2 cellular contexts compared by ENCODE assay signal in the genomic region with DNA sequence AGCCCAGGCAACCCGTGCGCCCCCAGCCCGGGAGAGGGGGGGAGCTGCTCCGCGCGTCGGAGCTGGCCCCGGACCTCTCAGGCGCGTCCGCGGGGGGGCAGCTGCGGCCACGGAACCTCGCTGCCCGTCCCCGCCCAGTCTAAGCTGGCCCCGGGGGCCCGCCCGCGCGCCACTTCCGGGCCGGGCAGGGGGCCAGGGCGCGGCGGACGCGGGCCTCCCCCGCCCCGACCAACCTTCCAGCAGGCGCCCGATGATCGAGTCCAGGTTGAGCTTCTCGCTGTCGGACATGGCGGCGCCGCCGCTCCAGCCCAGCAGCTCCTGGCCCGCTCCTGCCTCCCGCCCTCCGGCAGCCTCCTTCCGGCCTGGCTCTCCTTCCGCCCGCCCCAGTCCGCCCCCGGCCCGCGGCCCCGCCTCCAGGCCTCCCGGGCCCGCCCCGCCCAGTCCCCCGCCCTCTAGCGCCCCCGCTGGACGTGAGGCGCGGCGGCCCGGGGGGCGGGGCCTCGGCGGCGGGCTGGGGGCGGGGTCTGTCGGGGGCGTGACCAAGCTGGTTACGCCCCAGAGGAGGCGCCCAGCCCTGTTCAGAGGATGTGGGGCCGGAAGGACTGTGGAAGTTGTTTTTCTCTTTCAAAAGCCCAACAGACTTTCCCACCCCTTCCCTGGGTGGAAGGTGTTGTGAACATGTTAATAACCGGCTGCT.
TF ChIP-seq lines count a peak whose summit lies in the region.

A gene (minus strand): TSS at position 364 of the 697 bp plus-strand sequence. CDS start 76 bp downstream, at position 288.

TF ChIP-seq in HEK293, 187 proteins besides CTCF, POLR2A, EP300 and RAD21 (continued from another document and continues in another):
- TF ChIP-seq, protein P1, sequence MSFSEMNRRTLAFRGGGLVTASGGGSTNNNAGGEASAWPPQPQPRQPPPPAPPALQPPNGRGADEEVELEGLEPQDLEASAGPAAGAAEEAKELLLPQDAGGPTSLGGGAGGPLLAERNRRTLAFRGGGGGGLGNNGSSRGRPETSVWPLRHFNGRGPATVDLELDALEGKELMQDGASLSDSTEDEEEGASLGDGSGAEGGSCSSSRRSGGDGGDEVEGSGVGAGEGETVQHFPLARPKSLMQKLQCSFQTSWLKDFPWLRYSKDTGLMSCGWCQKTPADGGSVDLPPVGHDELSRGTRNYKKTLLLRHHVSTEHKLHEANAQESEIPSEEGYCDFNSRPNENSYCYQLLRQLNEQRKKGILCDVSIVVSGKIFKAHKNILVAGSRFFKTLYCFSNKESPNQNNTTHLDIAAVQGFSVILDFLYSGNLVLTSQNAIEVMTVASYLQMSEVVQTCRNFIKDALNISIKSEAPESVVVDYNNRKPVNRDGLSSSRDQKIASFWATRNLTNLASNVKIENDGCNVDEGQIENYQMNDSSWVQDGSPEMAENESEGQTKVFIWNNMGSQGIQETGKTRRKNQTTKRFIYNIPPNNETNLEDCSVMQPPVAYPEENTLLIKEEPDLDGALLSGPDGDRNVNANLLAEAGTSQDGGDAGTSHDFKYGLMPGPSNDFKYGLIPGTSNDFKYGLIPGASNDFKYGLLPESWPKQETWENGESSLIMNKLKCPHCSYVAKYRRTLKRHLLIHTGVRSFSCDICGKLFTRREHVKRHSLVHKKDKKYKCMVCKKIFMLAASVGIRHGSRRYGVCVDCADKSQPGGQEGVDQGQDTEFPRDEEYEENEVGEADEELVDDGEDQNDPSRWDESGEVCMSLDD (tag by site-specific recombination; IDR thresholded peaks at IDR 0.05) = peak; percentile 4; the same call in 1 of the 2 replicates
- TF ChIP-seq, protein P2, sequence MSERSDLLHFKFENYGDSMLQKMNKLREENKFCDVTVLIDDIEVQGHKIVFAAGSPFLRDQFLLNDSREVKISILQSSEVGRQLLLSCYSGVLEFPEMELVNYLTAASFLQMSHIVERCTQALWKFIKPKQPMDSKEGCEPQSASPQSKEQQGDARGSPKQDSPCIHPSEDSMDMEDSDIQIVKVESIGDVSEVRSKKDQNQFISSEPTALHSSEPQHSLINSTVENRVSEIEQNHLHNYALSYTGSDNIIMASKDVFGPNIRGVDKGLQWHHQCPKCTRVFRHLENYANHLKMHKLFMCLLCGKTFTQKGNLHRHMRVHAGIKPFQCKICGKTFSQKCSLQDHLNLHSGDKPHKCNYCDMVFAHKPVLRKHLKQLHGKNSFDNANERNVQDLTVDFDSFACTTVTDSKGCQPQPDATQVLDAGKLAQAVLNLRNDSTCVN (tag by site-specific recombination; optimal IDR thresholded peaks at IDR 0.05) = peak; percentile 10
- TF ChIP-seq ZNF792 (tag by site-specific recombination; IDR thresholded peaks at IDR 0.05) = no peak
- TF ChIP-seq ZNF138 (tag by site-specific recombination; IDR thresholded peaks at IDR 0.05; ENCODE audit: borderline replicate concordance) = no peak
- 0 out of 2 replicates have a peak, but pooled peaks have one; percentile 4 for TF ChIP-seq ZBTB20 (tag by site-specific recombination; IDR thresholded peaks at IDR 0.05)
- peak; percentile 23; the same call in 1 of the 2 replicates for TF ChIP-seq YY1 (tag by site-specific recombination; IDR thresholded peaks at IDR 0.05)
- TF ChIP-seq SP3 (tag by site-specific recombination; IDR thresholded peaks at IDR 0.05) = peak; percentile 37; the same call in 1 of the 2 replicates
- TF ChIP-seq, protein P3, sequence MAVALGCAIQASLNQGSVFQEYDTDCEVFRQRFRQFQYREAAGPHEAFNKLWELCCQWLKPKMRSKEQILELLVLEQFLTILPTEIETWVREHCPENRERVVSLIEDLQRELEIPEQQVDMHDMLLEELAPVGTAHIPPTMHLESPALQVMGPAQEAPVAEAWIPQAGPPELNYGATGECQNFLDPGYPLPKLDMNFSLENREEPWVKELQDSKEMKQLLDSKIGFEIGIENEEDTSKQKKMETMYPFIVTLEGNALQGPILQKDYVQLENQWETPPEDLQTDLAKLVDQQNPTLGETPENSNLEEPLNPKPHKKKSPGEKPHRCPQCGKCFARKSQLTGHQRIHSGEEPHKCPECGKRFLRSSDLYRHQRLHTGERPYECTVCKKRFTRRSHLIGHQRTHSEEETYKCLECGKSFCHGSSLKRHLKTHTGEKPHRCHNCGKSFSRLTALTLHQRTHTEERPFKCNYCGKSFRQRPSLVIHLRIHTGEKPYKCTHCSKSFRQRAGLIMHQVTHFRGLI (tag by site-specific recombination; IDR thresholded peaks at IDR 0.05) = peak; percentile 94
- TF ChIP-seq ZFP37 (tag by site-specific recombination; IDR thresholded peaks at IDR 0.05) = no peak
- TF ChIP-seq ZNF561 (tag by site-specific recombination; IDR thresholded peaks at IDR 0.05; ENCODE audit: borderline replicate concordance) = 0 out of 2 replicates have a peak, but pooled peaks have one; percentile 22
- peak; percentile 1; the same call in 1 of the 2 replicates for TF ChIP-seq ZNF335 (tag by site-specific recombination; conservative IDR thresholded peaks at IDR 0.05)
- no peak for TF ChIP-seq ZNF585B (tag by site-specific recombination; IDR thresholded peaks at IDR 0.05)
- TF ChIP-seq, protein P4, sequence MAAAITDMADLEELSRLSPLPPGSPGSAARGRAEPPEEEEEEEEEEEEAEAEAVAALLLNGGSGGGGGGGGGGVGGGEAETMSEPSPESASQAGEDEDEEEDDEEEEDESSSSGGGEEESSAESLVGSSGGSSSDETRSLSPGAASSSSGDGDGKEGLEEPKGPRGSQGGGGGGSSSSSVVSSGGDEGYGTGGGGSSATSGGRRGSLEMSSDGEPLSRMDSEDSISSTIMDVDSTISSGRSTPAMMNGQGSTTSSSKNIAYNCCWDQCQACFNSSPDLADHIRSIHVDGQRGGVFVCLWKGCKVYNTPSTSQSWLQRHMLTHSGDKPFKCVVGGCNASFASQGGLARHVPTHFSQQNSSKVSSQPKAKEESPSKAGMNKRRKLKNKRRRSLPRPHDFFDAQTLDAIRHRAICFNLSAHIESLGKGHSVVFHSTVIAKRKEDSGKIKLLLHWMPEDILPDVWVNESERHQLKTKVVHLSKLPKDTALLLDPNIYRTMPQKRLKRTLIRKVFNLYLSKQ (tag by site-specific recombination; IDR thresholded peaks at IDR 0.05; ENCODE audit: borderline replicate concordance) = no peak
- no peak for TF ChIP-seq ZNF548 (tag by site-specific recombination; IDR thresholded peaks at IDR 0.05)
- TF ChIP-seq, protein P5, sequence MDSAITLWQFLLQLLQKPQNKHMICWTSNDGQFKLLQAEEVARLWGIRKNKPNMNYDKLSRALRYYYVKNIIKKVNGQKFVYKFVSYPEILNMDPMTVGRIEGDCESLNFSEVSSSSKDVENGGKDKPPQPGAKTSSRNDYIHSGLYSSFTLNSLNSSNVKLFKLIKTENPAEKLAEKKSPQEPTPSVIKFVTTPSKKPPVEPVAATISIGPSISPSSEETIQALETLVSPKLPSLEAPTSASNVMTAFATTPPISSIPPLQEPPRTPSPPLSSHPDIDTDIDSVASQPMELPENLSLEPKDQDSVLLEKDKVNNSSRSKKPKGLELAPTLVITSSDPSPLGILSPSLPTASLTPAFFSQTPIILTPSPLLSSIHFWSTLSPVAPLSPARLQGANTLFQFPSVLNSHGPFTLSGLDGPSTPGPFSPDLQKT (IDR thresholded peaks at IDR 0.05; ENCODE audit: borderline replicate concordance, low read depth, low read length) = peak; percentile 29; the same call in 1 of the 2 replicates

TF ChIP-seq in SK-N-SH, 30 proteins besides CTCF, POLR2A, EP300 and RAD21 (continued from another document):
- TF ChIP-seq, protein P6, sequence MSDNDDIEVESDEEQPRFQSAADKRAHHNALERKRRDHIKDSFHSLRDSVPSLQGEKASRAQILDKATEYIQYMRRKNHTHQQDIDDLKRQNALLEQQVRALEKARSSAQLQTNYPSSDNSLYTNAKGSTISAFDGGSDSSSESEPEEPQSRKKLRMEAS (IDR thresholded peaks at IDR 0.05; ENCODE audit: low read depth) = 0 out of 2 replicates have a peak, but pooled peaks have one; percentile 45
- TF ChIP-seq MXI1 (IDR thresholded peaks at IDR 0.05; ENCODE audit: low read depth, low read length) = peak; percentile 41; the same call in 1 of the 2 replicates
- TF ChIP-seq SIN3A (IDR thresholded peaks at IDR 0.05; ENCODE audit: borderline replicate concordance, low read depth, low read length) = no peak
- TF ChIP-seq, protein P7, sequence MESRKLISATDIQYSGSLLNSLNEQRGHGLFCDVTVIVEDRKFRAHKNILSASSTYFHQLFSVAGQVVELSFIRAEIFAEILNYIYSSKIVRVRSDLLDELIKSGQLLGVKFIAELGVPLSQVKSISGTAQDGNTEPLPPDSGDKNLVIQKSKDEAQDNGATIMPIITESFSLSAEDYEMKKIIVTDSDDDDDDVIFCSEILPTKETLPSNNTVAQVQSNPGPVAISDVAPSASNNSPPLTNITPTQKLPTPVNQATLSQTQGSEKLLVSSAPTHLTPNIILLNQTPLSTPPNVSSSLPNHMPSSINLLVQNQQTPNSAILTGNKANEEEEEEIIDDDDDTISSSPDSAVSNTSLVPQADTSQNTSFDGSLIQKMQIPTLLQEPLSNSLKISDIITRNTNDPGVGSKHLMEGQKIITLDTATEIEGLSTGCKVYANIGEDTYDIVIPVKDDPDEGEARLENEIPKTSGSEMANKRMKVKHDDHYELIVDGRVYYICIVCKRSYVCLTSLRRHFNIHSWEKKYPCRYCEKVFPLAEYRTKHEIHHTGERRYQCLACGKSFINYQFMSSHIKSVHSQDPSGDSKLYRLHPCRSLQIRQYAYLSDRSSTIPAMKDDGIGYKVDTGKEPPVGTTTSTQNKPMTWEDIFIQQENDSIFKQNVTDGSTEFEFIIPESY (IDR thresholded peaks at IDR 0.05; ENCODE audit: borderline replicate concordance, low read depth) = no peak
